1 cellular context compared by ENCODE assay signal in genomic region chr16:66947302-66948033, GRCh38.
TF ChIP-seq lines count a peak whose summit lies in the region.

No MANE protein-coding gene starts in this region.

TF ChIP-seq in HepG2, 621 proteins besides CTCF, POLR2A, EP300 and RAD21 (continued from another document and continues in another):
- no peak for TF ChIP-seq ZHX1 (CRISPR knock-in tag; IDR thresholded peaks at IDR 0.05; ENCODE audit: low read depth)
- TF ChIP-seq EZH2 (conservative IDR thresholded peaks at IDR 0.05; ENCODE audit: low read depth, low read length) = no peak
- TF ChIP-seq ZBTB38 (CRISPR knock-in tag; IDR thresholded peaks at IDR 0.05) = no peak
- TF ChIP-seq ZNF639 (CRISPR knock-in tag; conservative IDR thresholded peaks at IDR 0.05) = no peak
- 0 out of 2 replicates have a peak, but pooled peaks have one; percentile 34 for TF ChIP-seq RERE (CRISPR knock-in tag; IDR thresholded peaks at IDR 0.05; ENCODE audit: low read depth)
- no peak; the same call in 1 of the 2 replicates for TF ChIP-seq HIC2 (CRISPR knock-in tag; IDR thresholded peaks at IDR 0.05; ENCODE audit: low read depth)
- TF ChIP-seq CENPT (CRISPR knock-in tag; IDR thresholded peaks at IDR 0.05; ENCODE audit: low read depth) = no peak
- no peak for TF ChIP-seq CHCHD3 (CRISPR knock-in tag; IDR thresholded peaks at IDR 0.05)
- no peak for TF ChIP-seq ZNF282 (IDR thresholded peaks at IDR 0.05; ENCODE audit: partially characterized antibody)
- no peak for TF ChIP-seq SMARCE1 (IDR thresholded peaks at IDR 0.05; ENCODE audit: borderline replicate concordance)
- no peak for TF ChIP-seq ZNF501 (CRISPR knock-in tag; IDR thresholded peaks at IDR 0.05)
- TF ChIP-seq CENPBD1 (CRISPR knock-in tag; IDR thresholded peaks at IDR 0.05; ENCODE audit: borderline replicate concordance, low read depth) = no peak
- TF ChIP-seq CSRNP1 (CRISPR knock-in tag; IDR thresholded peaks at IDR 0.05) = no peak
- 0 out of 2 replicates have a peak, but pooled peaks have one; percentile 7 for TF ChIP-seq ISL2 (CRISPR knock-in tag; IDR thresholded peaks at IDR 0.05)
- TF ChIP-seq ZNF709 (CRISPR knock-in tag; IDR thresholded peaks at IDR 0.05) = no peak
- no peak for TF ChIP-seq GPBP1L1 (CRISPR knock-in tag; IDR thresholded peaks at IDR 0.05)
- TF ChIP-seq CEBPB (IDR thresholded peaks at IDR 0.05; ENCODE audit: borderline replicate concordance, low read depth, low read length) = no peak
- no peak for TF ChIP-seq POLR2G (IDR thresholded peaks at IDR 0.05; ENCODE audit: low read depth, low read length)
- TF ChIP-seq KLF11 (CRISPR knock-in tag; IDR thresholded peaks at IDR 0.05) = no peak
- TF ChIP-seq ZMAT3 (CRISPR knock-in tag; conservative IDR thresholded peaks at IDR 0.05) = no peak
- TF ChIP-seq SMAD3 (CRISPR knock-in tag; IDR thresholded peaks at IDR 0.05) = 0 out of 2 replicates have a peak, but pooled peaks have one; percentile 55
- no peak for TF ChIP-seq HMGA1 (CRISPR knock-in tag; conservative IDR thresholded peaks at IDR 0.05)
- TF ChIP-seq SOX13 (IDR thresholded peaks at IDR 0.05) = no peak
- TF ChIP-seq SOX13 (CRISPR knock-in tag; conservative IDR thresholded peaks at IDR 0.05 in 1 of 2, IDR thresholded peaks at IDR 0.05 in 1 of 2) = peak in 1 of 2 experiments; percentile 28; a peak in 1 of 4 replicates
- TF ChIP-seq JUND (CRISPR knock-in tag; IDR thresholded peaks at IDR 0.05) = no peak
- no peak for TF ChIP-seq MTA3 (CRISPR knock-in tag; IDR thresholded peaks at IDR 0.05)
- no peak for TF ChIP-seq ZKSCAN1 (IDR thresholded peaks at IDR 0.05; ENCODE audit: low read length)
- TF ChIP-seq NFE2 (CRISPR knock-in tag; IDR thresholded peaks at IDR 0.05) = no peak
- TF ChIP-seq ZNF687 (CRISPR knock-in tag; IDR thresholded peaks at IDR 0.05) = 0 out of 2 replicates have a peak, but pooled peaks have one; percentile 11
- no peak for TF ChIP-seq PBX2 (CRISPR knock-in tag; IDR thresholded peaks at IDR 0.05)
- 0 out of 2 replicates have a peak, but pooled peaks have one; percentile 54 for TF ChIP-seq SSRP1 (CRISPR knock-in tag; IDR thresholded peaks at IDR 0.05)
- TF ChIP-seq ZNF572 (CRISPR knock-in tag; IDR thresholded peaks at IDR 0.05) = no peak
- no peak for TF ChIP-seq CAMTA2 (CRISPR knock-in tag; IDR thresholded peaks at IDR 0.05; ENCODE audit: borderline replicate concordance)
- TF ChIP-seq HBP1 (CRISPR knock-in tag; IDR thresholded peaks at IDR 0.05; ENCODE audit: low read depth) = no peak
- TF ChIP-seq RBAK (CRISPR knock-in tag; IDR thresholded peaks at IDR 0.05) = no peak
